ENCODE assay signal across 9 cellular contexts in genomic region chr3:127761101-127761802, GRCh38.
A peak's percentile ranks its signal among the peaks of the same experiment; 100 is the strongest.
DNase-seq lines count a peak whose midpoint lies in the region; ATAC-seq and TF ChIP-seq lines count a peak whose summit lies in the region.
"Had no signal": no experiment of that assay in that cellular context is flagged by ENCODE, and none has a peak within 500 bp of the region (broad histone marks: within the 10 kb centered on the region; RNA-seq: fewer than 3 reads in every experiment).

No MANE protein-coding gene starts in this region.

- no peak overlapping the region for H2AFZ ChIP-seq in smooth muscle cell (ENCODE audit: low read depth)

- no peak overlapping the region for H3K9ac ChIP-seq in stomach smooth muscle (ENCODE audit: low read length in 2 of 2)
- no peak overlapping the region for H3K9ac ChIP-seq in smooth muscle cell (ENCODE audit: low read depth)

- no peaks in the 10 kb centered on the region for H3K9me3 Mint-ChIP-seq in activated naive CD4-positive, alpha-beta T cell treated with anti-CD3 and anti-CD28 coated beads, Interleukin-2, amount 50 U/mL, for 72 hours

- peaks cover 5% of the 10 kb centered on the region for H3K36me3 ChIP-seq in right atrium auricular region
- H3K36me3 ChIP-seq in stomach smooth muscle (ENCODE audit: control insufficient read depth in 2 of 2, insufficient read depth in 2 of 2, low read length in 2 of 2): peaks cover 0 to 3% of the 10 kb centered on the region in 2 donors
- no peaks in the 10 kb centered on the region for H3K36me3 ChIP-seq in smooth muscle cell (ENCODE audit: low read depth)

- H4K20me1 ChIP-seq in smooth muscle cell (ENCODE audit: low read depth): no peaks in the 10 kb centered on the region

- H3K27me3 ChIP-seq in right atrium auricular region (no peaks in the 10 kb centered on the region), stomach smooth muscle (ENCODE audit: control insufficient read depth in 1 of 2, insufficient read depth in 2 of 2, low read length in 2 of 2) (no peaks in the 10 kb centered on the region), smooth muscle cell (ENCODE audit: low read depth) (no peaks in the 10 kb centered on the region)

- no peaks in the 10 kb centered on the region for H3F3A ChIP-seq in smooth muscle cell (ENCODE audit: low read depth)

- H3K4me3 ChIP-seq in right atrium auricular region: no peak overlapping the region
- H3K4me3 ChIP-seq in stomach smooth muscle (ENCODE audit: low read length in 2 of 2): peak overlapping the region; percentile 13 to 61
- no peak overlapping the region for H3K4me3 ChIP-seq in smooth muscle cell

- no peaks in the 10 kb centered on the region for H3K36me3 Mint-ChIP-seq in activated naive CD4-positive, alpha-beta T cell treated with anti-CD3 and anti-CD28 coated beads, Interleukin-2, amount 50 U/mL, for 72 hours

- no peaks in the 10 kb centered on the region for H3K79me2 ChIP-seq in smooth muscle cell (ENCODE audit: low read depth)

- peaks cover 0 to 48% of the 10 kb centered on the region in 2 donors for H3K4me1 ChIP-seq in right atrium auricular region
- H3K4me1 ChIP-seq in stomach smooth muscle (ENCODE audit: control insufficient read depth, insufficient read depth, low read length): peaks cover 48% of the 10 kb centered on the region
- H3K4me1 ChIP-seq in smooth muscle cell (ENCODE audit: low read depth): peaks cover 4% of the 10 kb centered on the region

- WGBS in smooth muscle cell (ENCODE audit: low lambda C conversion rate): 94% methylated on average over 19 of the region's 19 CpGs

- ATAC-seq in GM18498 (IDR thresholded peaks at IDR 0.05; ENCODE audit: unreplicated experiment) (peak; percentile 44), GM19023 (IDR thresholded peaks at IDR 0.05; ENCODE audit: unreplicated experiment) (no peak)
- no peak for ATAC-seq in activated naive CD4-positive, alpha-beta T cell treated with anti-CD3 and anti-CD28 coated beads, Interleukin-2, amount 50 U/mL, for 72 hours

- H3K27ac ChIP-seq in right atrium auricular region: peak overlapping the region; percentile 77 to 82
- peak overlapping the region; percentile 55 for H3K27ac ChIP-seq in stomach smooth muscle (ENCODE audit: low read length)
- H3K27ac ChIP-seq in smooth muscle cell (ENCODE audit: low read depth): no peak overlapping the region

- DNase-seq in NCI-H2029 (lab: John Stamatoyannopoulos, UW) (peak; percentile 90), right atrium auricular region (ENCODE audit: low spot score) (no peak), SKM-1 treated with dmso at 0.1 percent for 144 hours (lab: John Stamatoyannopoulos, UW; ENCODE audit: unreplicated experiment) (no peak), smooth muscle cell (lab: John Stamatoyannopoulos, UW; ENCODE audit: unreplicated experiment) (no peak)
- DNase-seq in activated naive CD4-positive, alpha-beta T cell treated with anti-CD3 and anti-CD28 coated beads, Interleukin-2, amount 50 U/mL, for 72 hours (ENCODE audit: low spot score in 2 of 2): no peak
- DNase-seq: NCI-H748 treated with DMSO at 0.1 percent for 48 hours had no signal

- no peak overlapping the region for H3K27ac Mint-ChIP-seq in activated naive CD4-positive, alpha-beta T cell treated with anti-CD3 and anti-CD28 coated beads, Interleukin-2, amount 50 U/mL, for 72 hours

- no peak for TF ChIP-seq CTCF in right atrium auricular region (IDR thresholded peaks at IDR 0.05)
- TF ChIP-seq CTCF in smooth muscle cell (IDR thresholded peaks at IDR 0.05; ENCODE audit: borderline replicate concordance, insufficient read depth, poor library complexity, severe bottlenecking): no peak

- H3K9me3 ChIP-seq in right atrium auricular region (no peaks in the 10 kb centered on the region), stomach smooth muscle (ENCODE audit: control insufficient read depth in 2 of 2, low read length in 2 of 2) (no peaks in the 10 kb centered on the region), smooth muscle cell (replicated peaks; ENCODE audit: low read depth) (no peaks in the 10 kb centered on the region)

- no peak overlapping the region for H3K4me2 ChIP-seq in smooth muscle cell

Comparison
In these comparisons a context has a peak if more than half of its experiments do, and no peak if none do; other contexts are left out.
1. H3K4me3 ChIP-seq: peak in stomach smooth muscle (2 of 2); none in right atrium auricular region (0 of 2) and smooth muscle cell (single experiment).